In the genomic region with DNA sequence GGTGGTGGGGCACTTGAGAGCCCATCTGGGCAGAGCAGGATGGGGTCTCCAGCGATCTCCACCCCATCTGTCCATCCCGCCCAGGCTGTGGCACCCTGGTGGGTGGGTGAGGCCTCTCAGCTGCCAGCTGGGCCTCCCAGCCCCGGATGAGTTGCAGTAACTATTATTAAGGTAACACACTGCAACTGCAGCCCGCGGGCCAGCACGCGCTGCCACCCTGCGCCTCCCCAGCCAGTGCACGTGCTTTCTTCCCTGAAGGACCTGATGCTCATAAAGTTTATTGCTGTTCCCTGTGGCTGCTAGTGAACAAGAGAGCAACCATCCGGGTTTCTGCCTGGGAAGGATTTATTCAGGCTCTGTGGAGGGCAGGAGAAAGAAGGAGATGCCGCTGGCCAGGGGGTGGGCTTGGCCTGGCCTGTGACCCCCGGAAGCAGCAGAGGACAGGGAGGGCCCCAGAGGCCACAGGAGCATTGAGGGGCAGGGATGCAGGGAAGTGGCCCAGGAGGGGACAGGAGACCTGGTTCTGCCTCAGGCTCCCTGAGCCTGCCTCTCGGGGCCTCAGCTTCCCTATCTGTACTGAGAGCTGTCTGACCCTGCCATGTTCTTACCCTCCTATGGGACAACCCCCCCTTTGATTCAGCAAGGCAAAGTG, we compare ENCODE assay signal across 1 cellular context.
TF ChIP-seq lines count a peak whose summit lies in the region.

No MANE protein-coding gene starts in this region.

TF ChIP-seq in GM12878, 131 proteins besides CTCF, POLR2A, EP300 and RAD21:
- no peak for TF ChIP-seq SPI1 (IDR thresholded peaks at IDR 0.05; ENCODE audit: borderline replicate concordance, insufficient read depth, low read depth, low read length)
- TF ChIP-seq MEF2A (IDR thresholded peaks at IDR 0.05; ENCODE audit: insufficient read depth, low read depth, low read length) = no peak
- TF ChIP-seq RB1 (IDR thresholded peaks at IDR 0.05; ENCODE audit: borderline replicate concordance) = no peak
- TF ChIP-seq, protein P1, sequence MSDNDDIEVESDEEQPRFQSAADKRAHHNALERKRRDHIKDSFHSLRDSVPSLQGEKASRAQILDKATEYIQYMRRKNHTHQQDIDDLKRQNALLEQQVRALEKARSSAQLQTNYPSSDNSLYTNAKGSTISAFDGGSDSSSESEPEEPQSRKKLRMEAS (IDR thresholded peaks at IDR 0.05; ENCODE audit: low read depth, low read length) = no peak
- no peak for TF ChIP-seq ETV6 (conservative IDR thresholded peaks at IDR 0.05 in 1 of 2, IDR thresholded peaks at IDR 0.05 in 1 of 2; ENCODE audit: borderline replicate concordance in 1 of 2, low read depth in 1 of 2)
- TF ChIP-seq FOXM1 (IDR thresholded peaks at IDR 0.05; ENCODE audit: low read depth, low read length) = no peak
TF ChIP-seq in GM12878: peak in this region for 0.
